Comparison of ENCODE assay signal across 1 cellular context in genomic region chr1:35769759-35770446, GRCh38.
A peak's percentile ranks its signal among the peaks of the same experiment; 100 is the strongest.
TF ChIP-seq lines count a peak whose summit lies in the region.

Gene CLSPN (minus strand): TSS chr1:35769978. CDS start chr1:35769870, 108 bp downstream.

TF ChIP-seq in K562, 482 proteins besides CTCF, POLR2A, EP300 and RAD21 (continued from another document and continues in another):
- TF ChIP-seq THAP12 (CRISPR knock-in tag; IDR thresholded peaks at IDR 0.05) (peak; percentile 84), MEF2D (tag; conservative IDR thresholded peaks at IDR 0.05; ENCODE audit: low read depth) (no peak), NCOA1 (IDR thresholded peaks at IDR 0.05; ENCODE audit: low read depth) (no peak), PKNOX1 (IDR thresholded peaks at IDR 0.05) (peak; percentile 46; the same call in 1 of the 2 replicates), CHD7 (IDR thresholded peaks at IDR 0.05; ENCODE audit: low read depth, low read length) (no peak), E2F8 (IDR thresholded peaks at IDR 0.05; ENCODE audit: low read depth, partially characterized antibody) (peak; percentile 93), PHF21A (IDR thresholded peaks at IDR 0.05; ENCODE audit: borderline replicate concordance, low read depth) (0 out of 2 replicates have a peak, but pooled peaks have one; percentile 11), SNRNP70 (optimal IDR thresholded peaks at IDR 0.05; ENCODE audit: low read depth, low read length) (no peak), SIRT6 (IDR thresholded peaks at IDR 0.05; ENCODE audit: low read depth, low read length) (no peak), ZHX1 (conservative IDR thresholded peaks at IDR 0.05; ENCODE audit: low read length) (0 out of 2 replicates have a peak, but pooled peaks have one; percentile 32), ZNF511 (CRISPR knock-in tag; IDR thresholded peaks at IDR 0.05) (peak; percentile 57; the same call in 1 of the 2 replicates), MXD1 (CRISPR knock-in tag; IDR thresholded peaks at IDR 0.05; ENCODE audit: borderline replicate concordance, poor library complexity, severe bottlenecking) (no peak), GABPA (tag; conservative IDR thresholded peaks at IDR 0.05; ENCODE audit: low read depth) (peak; percentile 50), TRIM24 (IDR thresholded peaks at IDR 0.05) (0 out of 4 replicates have a peak, but pooled peaks have one; percentile 6 to 11), POLR2G (IDR thresholded peaks at IDR 0.05; ENCODE audit: low read depth, low read length) (peak; percentile 99), POLR2B (IDR thresholded peaks at IDR 0.05; ENCODE audit: low read depth, partially characterized antibody) (peak; percentile 96), MBD1 (CRISPR knock-in tag; IDR thresholded peaks at IDR 0.05) (no peak), LCOR (CRISPR knock-in tag; IDR thresholded peaks at IDR 0.05) (peak; percentile 97), NFRKB (IDR thresholded peaks at IDR 0.05; ENCODE audit: low read depth) (peak; percentile 62; the same call in 1 of the 2 replicates), TEAD1 (CRISPR knock-in tag; IDR thresholded peaks at IDR 0.05) (peak in 1 of 2 experiments; percentile 7; a peak in 1 of 4 replicates), NR2C2 (CRISPR knock-in tag; IDR thresholded peaks at IDR 0.05) (peak; percentile 89), NR2C2 (tag; IDR thresholded peaks at IDR 0.05) (peak; percentile 90), RBFOX2 (IDR thresholded peaks at IDR 0.05; ENCODE audit: low read depth, low read length) (peak; percentile 98), MYNN (IDR thresholded peaks at IDR 0.05) (peak; percentile 35; the same call in 1 of the 2 replicates), MYNN (CRISPR knock-in tag; IDR thresholded peaks at IDR 0.05) (no peak), SMC3 (conservative IDR thresholded peaks at IDR 0.05; ENCODE audit: insufficient read depth, low read depth, low read length) (no peak), ZNF280B (CRISPR knock-in tag; IDR thresholded peaks at IDR 0.05) (no peak), NUFIP1 (IDR thresholded peaks at IDR 0.05; ENCODE audit: partially characterized antibody) (no peak)
